In the genomic region with DNA sequence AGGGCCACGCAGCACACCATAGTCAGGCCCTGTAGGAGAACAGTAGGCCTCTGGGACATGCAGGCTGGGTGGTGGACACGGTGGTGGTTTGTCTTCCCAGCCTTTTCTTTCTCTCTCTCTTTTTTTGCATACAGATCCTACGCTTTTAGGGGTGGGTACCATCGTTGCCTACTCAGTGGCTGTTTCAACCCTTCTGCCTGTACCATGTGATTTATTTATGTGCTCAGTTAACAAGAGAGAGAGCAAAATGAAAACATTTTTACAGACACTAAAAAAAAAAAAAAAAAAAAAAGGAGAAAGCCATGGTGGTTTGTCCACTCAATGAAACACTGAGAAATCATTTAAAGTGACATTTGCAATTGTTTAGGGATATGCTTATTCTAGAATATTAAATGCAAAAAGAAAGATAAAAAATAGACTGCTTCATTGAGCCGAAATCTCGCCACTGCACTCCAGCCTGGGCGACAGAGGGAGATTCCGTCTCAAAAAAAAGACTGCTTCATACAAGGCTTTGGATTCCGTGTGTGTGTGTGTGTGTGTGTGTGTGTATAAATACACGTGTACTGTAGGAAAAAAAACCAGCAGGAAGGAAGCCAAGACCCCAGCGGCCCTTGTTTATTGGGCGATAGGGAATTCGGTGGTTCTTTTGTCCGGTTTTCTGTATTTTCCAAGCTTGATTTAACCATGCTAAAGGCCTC, we compare ENCODE assay signal across 8 cellular contexts. TPM values are rescaled to one million over a fixed set of nuclear protein-coding genes. Genes with fewer than 3 reads are reported as not detected.
DNase-seq lines count a peak whose midpoint lies in the region; ATAC-seq and TF ChIP-seq lines count a peak whose summit lies in the region.

No MANE protein-coding gene starts in this region.

- TF ChIP-seq CTCF in colonic mucosa (IDR thresholded peaks at IDR 0.05) = no peak

- H3K4me1 ChIP-seq in colonic mucosa (peaks cover 7% of the 10 kb centered on the region), mucosa of rectum (ENCODE audit: control insufficient read depth in 2 of 2, insufficient read depth in 2 of 2, low read length in 2 of 2) (peaks cover 30 to 34% of the 10 kb centered on the region in 2 donors)

- H3K9me3 ChIP-seq in colonic mucosa = no peaks in the 10 kb centered on the region
- H3K9me3 ChIP-seq in mucosa of rectum (ENCODE audit: control insufficient read depth in 2 of 2, low read length in 2 of 2) = no peaks in the 10 kb centered on the region

- H3K4me3 ChIP-seq in H7 (ENCODE audit: insufficient read depth, low read depth, low read length) = peak overlapping the region; percentile 60
- H3K4me3 ChIP-seq in colonic mucosa = peak overlapping the region; percentile 51
- H3K4me3 ChIP-seq in mucosa of rectum (ENCODE audit: low read length in 2 of 2) = peak overlapping the region; percentile 80 to 89

- H3K36me3 ChIP-seq in H7 (replicated peaks; ENCODE audit: control insufficient read depth, insufficient read depth, low read length) (no peaks in the 10 kb centered on the region), colonic mucosa (no peaks in the 10 kb centered on the region), mucosa of rectum (ENCODE audit: control insufficient read depth in 2 of 2, insufficient read depth in 2 of 2, low read length in 2 of 2) (no peaks in the 10 kb centered on the region)

- H3K27ac ChIP-seq in colonic mucosa = peak overlapping the region; percentile 75
- H3K27ac ChIP-seq in mucosa of rectum (ENCODE audit: low read depth in 2 of 2, low read length in 2 of 2) = peak overlapping the region; percentile 57 to 86

- intact Hi-C loops in colonic mucosa (cut with DNase I) = loop anchor here (10.0 kb wide), 1 partner anchor 351 kb away; the partner anchor contains the start of gene DYNC1H1

- no peak for ATAC-seq in GM18909 (IDR thresholded peaks at IDR 0.05; ENCODE audit: poor library complexity, unreplicated experiment)

- peak overlapping the region; percentile 39 to 87 for H3K9ac ChIP-seq in colonic mucosa (ENCODE audit: low read depth in 2 of 2, low read length in 2 of 2)
- peak overlapping the region; percentile 52 to 87 for H3K9ac ChIP-seq in mucosa of rectum (ENCODE audit: low read depth in 1 of 2, low read length in 2 of 2)

- DNase-seq in AG08396 (ENCODE audit: low spot score) (peak; percentile 21), H7 (peak; percentile 39), RPMI7951 (ENCODE audit: low read depth) (peak; percentile 72), colonic mucosa (peak; percentile 70), SW 1271 (lab: John Stamatoyannopoulos, UW) (no peak), HuH-7.5 (ENCODE audit: low spot score) (no peak)

- H3K27me3 ChIP-seq in H7 (ENCODE audit: control insufficient read depth, insufficient read depth, low read length) (peaks cover 4% of the 10 kb centered on the region), colonic mucosa (no peaks in the 10 kb centered on the region), mucosa of rectum (ENCODE audit: control insufficient read depth in 2 of 2, insufficient read depth in 2 of 2, low read length in 2 of 2) (no peaks in the 10 kb centered on the region)

RNA-seq across cellular contexts. Expression of gene ZNF839, which starts 3.3 kb away (rescaled TPM):
- 14.9 and 18.9 TPM in 2 replicates for total RNA-seq in H7 (2014; rRNA removed; shearing (Covaris generic))
- total RNA-seq in RPMI7951 (2014; rRNA removed; shearing (Covaris generic)) = 2.3 and 4.0 TPM in 2 replicates
- total RNA-seq in colonic mucosa = 10 to 100 TPM in 1 of 2 donors, 1 to 10 TPM in 1; 7.2 to 11.0 TPM

RNA-seq across cellular contexts. Expression of gene MOK, which starts 11.2 kb away (rescaled TPM):
- 2.1 and 2.2 TPM in 2 replicates for total RNA-seq in H7 (2014; rRNA removed; shearing (Covaris generic))
- 32.8 and 38.4 TPM in 2 replicates for total RNA-seq in RPMI7951 (2014; rRNA removed; shearing (Covaris generic))
- total RNA-seq in colonic mucosa = 1 to 10 TPM; 4.8 to 6.9 TPM

RNA-seq across cellular contexts. Expression of gene CINP, which starts 46.5 kb away (rescaled TPM):
- total RNA-seq in H7 (2014; rRNA removed; shearing (Covaris generic)) = 42.3 and 52.9 TPM in 2 replicates
- total RNA-seq in RPMI7951 (2014; rRNA removed; shearing (Covaris generic)) = 56.7 and 59.1 TPM in 2 replicates
- 10 to 100 TPM; 29.5 to 43.2 TPM for total RNA-seq in colonic mucosa

RNA-seq across cellular contexts. Expression of gene TECPR2, which starts 46.5 kb away (rescaled TPM):
- 11.2 and 13.4 TPM in 2 replicates for total RNA-seq in H7 (2014; rRNA removed; shearing (Covaris generic))
- 5.0 TPM in 2 replicates for total RNA-seq in RPMI7951 (2014; rRNA removed; shearing (Covaris generic))
- 10 to 100 TPM; 16.5 to 18.2 TPM for total RNA-seq in colonic mucosa

Comparison
In these comparisons a context has a peak if more than half of its experiments do, and no peak if none do; other contexts are left out.
1. DNase-seq: peak in AG08396 (single experiment), H7 (single experiment), RPMI7951 (single experiment) and colonic mucosa (single experiment); none in SW 1271 (0 of 2) and HuH-7.5 (single experiment).
2. Peak in every context shown above with its lines, with median percentiles within 50 percentile points of each other: H3K4me3 ChIP-seq.